ENCODE assay signal across 9 cellular contexts in the genomic region with DNA sequence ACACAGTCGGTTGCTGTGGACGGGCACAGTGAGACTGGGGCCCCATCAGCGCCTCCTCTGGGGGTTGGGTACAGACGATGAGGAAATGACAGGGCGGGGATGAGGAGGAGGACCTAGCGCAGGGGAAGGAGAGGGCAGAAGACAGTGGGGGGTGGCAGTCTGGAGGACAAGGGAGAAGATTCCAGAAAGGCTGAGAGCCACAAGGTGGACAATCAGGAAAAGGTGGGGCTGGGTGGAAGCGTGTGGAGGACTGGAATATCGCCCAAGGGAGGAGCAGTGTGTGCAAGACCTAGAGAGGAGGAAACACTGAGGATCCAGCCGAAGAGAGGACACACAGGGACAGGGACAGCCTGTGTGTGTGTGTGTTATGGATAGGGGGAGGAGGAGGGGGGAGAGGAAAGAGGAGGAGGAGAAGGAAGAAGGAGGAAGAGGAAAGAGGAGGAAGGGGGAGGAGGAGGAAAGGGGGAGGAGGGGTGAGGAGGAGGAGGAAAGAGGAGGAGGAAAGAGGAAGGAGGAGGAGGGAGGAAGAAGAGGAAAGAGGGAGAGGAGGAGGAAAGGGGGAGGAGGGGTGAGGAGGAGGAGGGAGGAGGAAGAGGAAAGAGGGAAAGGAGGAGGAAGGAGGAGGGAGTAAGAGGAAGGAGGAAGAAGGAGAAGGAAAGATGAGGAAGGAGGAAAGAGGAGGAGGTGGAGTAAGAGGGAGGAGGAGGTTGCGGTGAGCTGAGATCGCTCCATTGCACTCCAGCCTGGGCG. TPM values are rescaled to one million over a fixed set of nuclear protein-coding genes. Genes with fewer than 3 reads are reported as not detected.
A peak's percentile ranks its signal among the peaks of the same experiment; 100 is the strongest.
DNase-seq lines count a peak whose midpoint lies in the region; ATAC-seq lines count a peak whose summit lies in the region.
"Had no signal": no experiment of that assay in that cellular context is flagged by ENCODE, and none has a peak within 500 bp of the region (broad histone marks: within the 10 kb centered on the region; RNA-seq: fewer than 3 reads in every experiment).

No MANE protein-coding gene starts in this region.

- no peaks in the 10 kb centered on the region for H3K9me3 Mint-ChIP-seq in effector memory CD8-positive, alpha-beta T cell

- peak overlapping the region; percentile 87 for H3K27ac Mint-ChIP-seq in T-helper 17 cell
- H3K27ac Mint-ChIP-seq in effector memory CD8-positive, alpha-beta T cell = peak overlapping the region; percentile 1 to 80

- ATAC-seq in T-helper 17 cell (peak; percentile 87), HG02973 (IDR thresholded peaks at IDR 0.05; ENCODE audit: unreplicated experiment) (no peak)
- ATAC-seq in effector memory CD8-positive, alpha-beta T cell (replicated peaks) = peak; percentile 69

- peaks cover 18% of the 10 kb centered on the region for H3K36me3 Mint-ChIP-seq in T-helper 17 cell (ENCODE audit: low read depth)
- peaks cover 11% of the 10 kb centered on the region for H3K36me3 Mint-ChIP-seq in effector memory CD8-positive, alpha-beta T cell (ENCODE audit: insufficient read depth)

- DNase-seq in HT-29 (ENCODE audit: low spot score) (peak; percentile 78), T-helper 17 cell (no peak), NCI-H1105 (lab: John Stamatoyannopoulos, UW) (no peak), SW 1271 (lab: John Stamatoyannopoulos, UW) (no peak), NAMALWA (ENCODE audit: low spot score) (no peak)
- DNase-seq in effector memory CD8-positive, alpha-beta T cell = no peak
- peak; percentile 11 to 32 for DNase-seq in stimulated activated CD4-positive, alpha-beta T cell treated with anti-CD3 and anti-CD28 coated beads, Interleukin-1b, Interleukin-23, amount 100 ng/mL, for 4 hours (ENCODE audit: low read depth in 2 of 2)

- H3K9me3 ChIP-seq in T-helper 17 cell (ENCODE audit: control insufficient read depth, low read length, poor library complexity, severe bottlenecking) = no peaks in the 10 kb centered on the region

- H3K4me3 Mint-ChIP-seq in T-helper 17 cell = peak overlapping the region; percentile 76
- H3K4me3 Mint-ChIP-seq in effector memory CD8-positive, alpha-beta T cell = peak overlapping the region in 1 of 2 donors; percentile 25

- no peaks in the 10 kb centered on the region for H3K27me3 Mint-ChIP-seq in T-helper 17 cell
- H3K27me3 Mint-ChIP-seq in effector memory CD8-positive, alpha-beta T cell = no peaks in the 10 kb centered on the region

- H3K4me1 Mint-ChIP-seq in T-helper 17 cell = peaks cover 42% of the 10 kb centered on the region
- H3K4me1 Mint-ChIP-seq in effector memory CD8-positive, alpha-beta T cell (ENCODE audit: low read depth in 2 of 2) = peaks cover 17 to 36% of the 10 kb centered on the region in 2 donors

RNA-seq across cellular contexts. Expression of a gene that starts 15.8 kb away (rescaled TPM):
- 2.8 and 6.5 TPM in 2 replicates for total RNA-seq in HT-29 (2014; rRNA removed; shearing (Covaris generic))
- under 1 TPM in 1 of 2 donors, not detected in 1; 0.22 TPM for total RNA-seq in T-helper 17 cell

RNA-seq across cellular contexts. Expression of a gene that starts 16.2 kb away (rescaled TPM):
- total RNA-seq in HT-29 (2014; rRNA removed; shearing (Covaris generic)) = 324 and 336 TPM in 2 replicates
- total RNA-seq in T-helper 17 cell = 10 to 100 TPM; 76.6 to 78.5 TPM

RNA-seq across cellular contexts. Expression of a gene that starts 18.5 kb away (rescaled TPM):
- 89.2 and 92.5 TPM in 2 replicates for total RNA-seq in HT-29 (2014; rRNA removed; shearing (Covaris generic))
- 10 to 100 TPM; 14.9 to 18.0 TPM for total RNA-seq in T-helper 17 cell

RNA-seq across cellular contexts. Expression of a gene that starts 21.2 kb away (rescaled TPM):
- not detected in 2 replicates for total RNA-seq in HT-29 (2014; rRNA removed; shearing (Covaris generic))
- not detected for total RNA-seq in T-helper 17 cell
- total RNA-seq: T-helper 2 cell treated with Interferon-gamma antibody and Interleukin-4, amounts not matched to agents 100 ng/mL and 5 ng/mL, for 36 hours had no signal

RNA-seq across cellular contexts. Expression of a gene that starts 59.8 kb away (rescaled TPM):
- total RNA-seq in HT-29 (2014; rRNA removed; shearing (Covaris generic)) = 0.05 TPM in 1 of 2 replicates, not detected in the other
- total RNA-seq in T-helper 17 cell = under 1 TPM; 0.07 to 0.08 TPM

Comparison
In these comparisons a context has a peak if more than half of its experiments do, and no peak if none do; other contexts are left out.
1. DNase-seq: peak in HT-29 (single experiment) and stimulated activated CD4-positive, alpha-beta T cell treated with anti-CD3 and anti-CD28 coated beads, Interleukin-1b, Interleukin-23, amount 100 ng/mL, for 4 hours (2 of 2); none in T-helper 17 cell (0 of 3), effector memory CD8-positive, alpha-beta T cell (0 of 3), NCI-H1105 (single experiment), SW 1271 (0 of 2) and NAMALWA (single experiment).